ENCODE assay signal across 9 cellular contexts in the genomic region with DNA sequence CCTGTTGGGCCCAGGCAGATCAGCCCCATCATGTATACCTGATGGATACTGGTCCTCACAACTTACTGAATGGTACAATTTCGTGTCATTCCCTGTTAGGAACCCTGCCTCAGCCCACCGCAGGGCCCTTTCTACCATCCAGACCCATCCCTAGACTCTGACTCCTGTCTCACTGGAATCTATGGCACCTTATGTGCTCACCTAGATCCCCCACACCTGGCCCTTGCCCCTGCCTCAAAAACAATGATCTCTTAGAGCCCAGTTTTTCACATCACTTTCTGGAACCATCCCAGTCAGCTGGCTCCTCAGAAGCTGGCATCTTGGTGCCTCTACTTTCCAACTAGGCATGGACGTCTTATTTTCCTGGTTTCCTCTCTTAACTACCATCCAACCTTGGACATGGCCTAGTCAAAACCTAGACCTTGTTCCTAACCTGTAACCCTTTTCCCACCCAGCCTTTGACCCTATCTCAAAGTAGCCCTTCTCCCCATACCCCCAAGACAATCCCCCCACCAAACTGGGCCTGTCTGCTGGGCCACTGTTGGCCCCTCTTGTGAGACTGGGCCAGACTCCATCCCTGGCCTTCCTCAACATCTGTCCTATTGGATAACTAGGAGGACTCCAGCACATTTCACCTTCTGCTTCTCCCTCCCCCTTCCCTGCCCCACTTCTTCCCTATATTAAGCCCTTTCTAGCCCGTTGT. TPM values are rescaled to one million over a fixed set of nuclear protein-coding genes. Genes with fewer than 3 reads are reported as not detected.
A peak's percentile ranks its signal among the peaks of the same experiment; 100 is the strongest.
DNase-seq lines count a peak whose midpoint lies in the region; ATAC-seq lines count a peak whose summit lies in the region.
"Had no signal": no experiment of that assay in that cellular context is flagged by ENCODE, and none has a peak within 500 bp of the region (broad histone marks: within the 10 kb centered on the region; RNA-seq: fewer than 3 reads in every experiment).

No MANE protein-coding gene starts in this region.

- H3K27me3 ChIP-seq in H7 (ENCODE audit: control insufficient read depth, insufficient read depth, low read length) (no peaks in the 10 kb centered on the region), iPS-18a (ENCODE audit: control insufficient read depth, insufficient read depth, low read length) (no peaks in the 10 kb centered on the region)

- no peak overlapping the region for H3K4me3 Mint-ChIP-seq in stimulated activated naive B cell treated with anti-CD40 and anti-IgM and Interleukin-4, amounts not matched to agents 10 μg/mL and 1 μg/mL and 100 μg/mL, for 72 hours
- H3K4me3 Mint-ChIP-seq: activated B cell treated with CpG ODN at 0.5 μM for 24 hours had no signal

- no peaks in the 10 kb centered on the region for H3K9me3 Mint-ChIP-seq in stimulated activated naive B cell treated with anti-CD40 and anti-IgM and Interleukin-4, amounts not matched to agents 10 μg/mL and 1 μg/mL and 100 μg/mL, for 72 hours
- H3K9me3 Mint-ChIP-seq: activated B cell treated with CpG ODN at 0.5 μM for 24 hours had no signal

- H3K4me1 Mint-ChIP-seq in stimulated activated naive B cell treated with anti-CD40 and anti-IgM and Interleukin-4, amounts not matched to agents 10 μg/mL and 1 μg/mL and 100 μg/mL, for 72 hours: peaks cover 9% of the 10 kb centered on the region in 2 donors

- H3K4me1 ChIP-seq in iPS-18a (ENCODE audit: control insufficient read depth, low read depth, low read length): peaks cover 12% of the 10 kb centered on the region

- peak overlapping the region; percentile 85 for H3K9ac ChIP-seq in SK-N-MC (ENCODE audit: insufficient read length)
- peak overlapping the region; percentile 73 for H3K9ac ChIP-seq in iPS-18a (ENCODE audit: low read length)

- no peaks in the 10 kb centered on the region for H3K27me3 Mint-ChIP-seq in stimulated activated naive B cell treated with anti-CD40 and anti-IgM and Interleukin-4, amounts not matched to agents 10 μg/mL and 1 μg/mL and 100 μg/mL, for 72 hours
- H3K27me3 Mint-ChIP-seq: activated B cell treated with CpG ODN at 0.5 μM for 24 hours had no signal

- peaks cover 4% of the 10 kb centered on the region; the same call in 1 of the 2 replicates for H3K36me3 ChIP-seq in H7 (replicated peaks; ENCODE audit: control insufficient read depth, insufficient read depth, low read length)
- peaks cover 14% of the 10 kb centered on the region for H3K36me3 ChIP-seq in SK-N-MC (ENCODE audit: insufficient read depth, low read length)
- H3K36me3 ChIP-seq in iPS-18a (ENCODE audit: control insufficient read depth, low read depth, low read length): no peaks in the 10 kb centered on the region

- H3K9me3 ChIP-seq in SK-N-MC (ENCODE audit: low read depth, low read length) (no peaks in the 10 kb centered on the region), iPS-18a (ENCODE audit: control insufficient read depth, low read depth, low read length) (no peaks in the 10 kb centered on the region)

- H3K4me3 ChIP-seq in H7 (ENCODE audit: insufficient read depth, low read depth, low read length) (peak overlapping the region; percentile 99), SK-N-MC (peak overlapping the region; percentile 89), iPS-18a (ENCODE audit: low read length) (peak overlapping the region; percentile 82)

- H3K36me3 Mint-ChIP-seq in stimulated activated naive B cell treated with anti-CD40 and anti-IgM and Interleukin-4, amounts not matched to agents 10 μg/mL and 1 μg/mL and 100 μg/mL, for 72 hours: peaks cover 4 to 7% of the 10 kb centered on the region in 2 donors

- H3K27ac Mint-ChIP-seq in stimulated activated naive B cell treated with anti-CD40 and anti-IgM and Interleukin-4, amounts not matched to agents 10 μg/mL and 1 μg/mL and 100 μg/mL, for 72 hours: no peak overlapping the region
- H3K27ac Mint-ChIP-seq: activated B cell treated with CpG ODN at 0.5 μM for 24 hours had no signal

- H3K27ac ChIP-seq in SK-N-MC: no peak overlapping the region
- no peak overlapping the region for H3K27ac ChIP-seq in iPS-18a (ENCODE audit: low read length)
- H3K27ac ChIP-seq in substantia nigra (ENCODE audit: low read depth, low read length, poor library complexity, severe bottlenecking): peak overlapping the region; percentile 58

- ATAC-seq in stimulated activated naive B cell treated with anti-CD40 and anti-IgM and Interleukin-4, amounts not matched to agents 10 μg/mL and 1 μg/mL and 100 μg/mL, for 72 hours (replicated peaks): no peak

- DNase-seq in H7 (no peak), SK-N-MC (ENCODE audit: low read depth, low spot score) (no peak), substantia nigra (lab: John Stamatoyannopoulos, UW) (no peak), NCI-H526 (lab: John Stamatoyannopoulos, UW) (no peak), GDM1 (lab: John Stamatoyannopoulos, UW) (no peak)
- DNase-seq in stimulated activated CD4-positive, alpha-beta T cell treated with anti-CD3 and anti-CD28 coated beads, Interleukin-12 subunit alpha, Interleukin-12 subunit beta, amount 100 ng/mL, for 4 hours: no peak
- DNase-seq in stimulated activated naive B cell treated with anti-CD40 and anti-IgM and Interleukin-4, amounts not matched to agents 10 μg/mL and 1 μg/mL and 100 μg/mL, for 72 hours: no peak
- DNase-seq: activated B cell treated with CpG ODN at 0.5 μM for 24 hours had no signal

RNA-seq across cellular contexts. Expression of a gene that starts 1.0 kb away (rescaled TPM):
- 63.9 and 65.0 TPM in 2 replicates for total RNA-seq in H7 (2014; rRNA removed; shearing (Covaris generic))

RNA-seq across cellular contexts. Expression of a gene that starts 40.1 kb away (rescaled TPM):
- total RNA-seq in H7 (2014; rRNA removed; shearing (Covaris generic)): not detected in 2 replicates
- total RNA-seq: activated B cell treated with CpG ODN at 0.5 μM for 24 hours had no signal

RNA-seq across cellular contexts. Expression of a gene that starts 40.3 kb away (rescaled TPM):
- total RNA-seq in H7 (2014; rRNA removed; shearing (Covaris generic)): not detected in 2 replicates
- total RNA-seq: activated B cell treated with CpG ODN at 0.5 μM for 24 hours had no signal
